1 cellular context compared by ENCODE assay signal in the genomic region with DNA sequence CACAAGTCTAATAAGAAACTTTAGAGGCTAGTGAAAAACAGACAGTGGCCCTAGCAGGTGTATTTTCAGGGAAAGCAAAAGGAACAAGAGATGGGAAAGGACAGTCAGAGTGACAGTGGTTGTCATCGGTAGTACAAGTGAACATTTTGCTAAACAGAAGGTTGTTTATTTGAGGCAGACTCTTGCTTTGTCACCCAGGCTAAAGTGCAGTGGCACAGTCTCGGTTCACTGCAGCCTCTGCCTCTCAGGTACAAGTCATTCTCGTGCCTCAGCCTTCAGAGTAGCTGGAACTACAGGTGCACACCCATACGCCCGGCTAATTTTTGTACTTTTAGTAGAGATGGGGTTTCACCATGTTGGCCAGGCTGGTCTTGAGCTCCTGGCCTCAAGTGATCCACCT.
A peak's percentile ranks its signal among the peaks of the same experiment; 100 is the strongest.
TF ChIP-seq lines count a peak whose summit lies in the region.

No MANE protein-coding gene starts in this region.

TF ChIP-seq in HepG2, 621 proteins besides CTCF, POLR2A, EP300 and RAD21 (continued from another document and continues in another):
- TF ChIP-seq MTF1 (CRISPR knock-in tag; IDR thresholded peaks at IDR 0.05) (no peak), GLMP (CRISPR knock-in tag; IDR thresholded peaks at IDR 0.05; ENCODE audit: borderline replicate concordance) (no peak), SOX6 (IDR thresholded peaks at IDR 0.05) (no peak), SOX6 (CRISPR knock-in tag; IDR thresholded peaks at IDR 0.05) (no peak), ZNF775 (CRISPR knock-in tag; IDR thresholded peaks at IDR 0.05; ENCODE audit: borderline replicate concordance) (no peak), SAP130 (CRISPR knock-in tag; IDR thresholded peaks at IDR 0.05; ENCODE audit: low read depth) (peak; percentile 18; the same call in 1 of the 2 replicates), HOXA7 (CRISPR knock-in tag; IDR thresholded peaks at IDR 0.05) (no peak), DNMT3B (CRISPR knock-in tag; conservative IDR thresholded peaks at IDR 0.05) (no peak), SNRNP70 (IDR thresholded peaks at IDR 0.05; ENCODE audit: low read depth, low read length) (no peak), SSRP1 (CRISPR knock-in tag; IDR thresholded peaks at IDR 0.05) (no peak), ZNF710 (CRISPR knock-in tag; IDR thresholded peaks at IDR 0.05; ENCODE audit: borderline replicate concordance) (no peak), ARNT (IDR thresholded peaks at IDR 0.05) (no peak), ZNF205 (CRISPR knock-in tag; IDR thresholded peaks at IDR 0.05) (no peak), MZF1 (CRISPR knock-in tag; IDR thresholded peaks at IDR 0.05; ENCODE audit: borderline replicate concordance) (no peak), ZSCAN12 (CRISPR knock-in tag; IDR thresholded peaks at IDR 0.05) (no peak), BORCS8-MEF2B (CRISPR knock-in tag; IDR thresholded peaks at IDR 0.05) (no peak), ZHX1 (CRISPR knock-in tag; IDR thresholded peaks at IDR 0.05; ENCODE audit: low read depth) (no peak), SKIL (CRISPR knock-in tag; IDR thresholded peaks at IDR 0.05; ENCODE audit: borderline replicate concordance) (no peak), DMTF1 (CRISPR knock-in tag; IDR thresholded peaks at IDR 0.05) (no peak), ZNF841 (CRISPR knock-in tag; IDR thresholded peaks at IDR 0.05; ENCODE audit: borderline replicate concordance) (no peak), ZNF737 (CRISPR knock-in tag; IDR thresholded peaks at IDR 0.05; ENCODE audit: borderline replicate concordance) (no peak), TERF1 (CRISPR knock-in tag; IDR thresholded peaks at IDR 0.05) (no peak), KAT7 (CRISPR knock-in tag; IDR thresholded peaks at IDR 0.05; ENCODE audit: borderline replicate concordance) (no peak), ZEB1 (IDR thresholded peaks at IDR 0.05; ENCODE audit: insufficient replicate concordance, low read depth) (no peak), SRF (IDR thresholded peaks at IDR 0.05; ENCODE audit: low read depth, low read length) (no peak)
- TF ChIP-seq, protein P1, sequence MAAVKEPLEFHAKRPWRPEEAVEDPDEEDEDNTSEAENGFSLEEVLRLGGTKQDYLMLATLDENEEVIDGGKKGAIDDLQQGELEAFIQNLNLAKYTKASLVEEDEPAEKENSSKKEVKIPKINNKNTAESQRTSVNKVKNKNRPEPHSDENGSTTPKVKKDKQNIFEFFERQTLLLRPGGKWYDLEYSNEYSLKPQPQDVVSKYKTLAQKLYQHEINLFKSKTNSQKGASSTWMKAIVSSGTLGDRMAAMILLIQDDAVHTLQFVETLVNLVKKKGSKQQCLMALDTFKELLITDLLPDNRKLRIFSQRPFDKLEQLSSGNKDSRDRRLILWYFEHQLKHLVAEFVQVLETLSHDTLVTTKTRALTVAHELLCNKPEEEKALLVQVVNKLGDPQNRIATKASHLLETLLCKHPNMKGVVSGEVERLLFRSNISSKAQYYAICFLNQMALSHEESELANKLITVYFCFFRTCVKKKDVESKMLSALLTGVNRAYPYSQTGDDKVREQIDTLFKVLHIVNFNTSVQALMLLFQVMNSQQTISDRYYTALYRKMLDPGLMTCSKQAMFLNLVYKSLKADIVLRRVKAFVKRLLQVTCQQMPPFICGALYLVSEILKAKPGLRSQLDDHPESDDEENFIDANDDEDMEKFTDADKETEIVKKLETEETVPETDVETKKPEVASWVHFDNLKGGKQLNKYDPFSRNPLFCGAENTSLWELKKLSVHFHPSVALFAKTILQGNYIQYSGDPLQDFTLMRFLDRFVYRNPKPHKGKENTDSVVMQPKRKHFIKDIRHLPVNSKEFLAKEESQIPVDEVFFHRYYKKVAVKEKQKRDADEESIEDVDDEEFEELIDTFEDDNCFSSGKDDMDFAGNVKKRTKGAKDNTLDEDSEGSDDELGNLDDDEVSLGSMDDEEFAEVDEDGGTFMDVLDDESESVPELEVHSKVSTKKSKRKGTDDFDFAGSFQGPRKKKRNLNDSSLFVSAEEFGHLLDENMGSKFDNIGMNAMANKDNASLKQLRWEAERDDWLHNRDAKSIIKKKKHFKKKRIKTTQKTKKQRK (IDR thresholded peaks at IDR 0.05; ENCODE audit: low read length): no peak
- TF ChIP-seq, protein P2, sequence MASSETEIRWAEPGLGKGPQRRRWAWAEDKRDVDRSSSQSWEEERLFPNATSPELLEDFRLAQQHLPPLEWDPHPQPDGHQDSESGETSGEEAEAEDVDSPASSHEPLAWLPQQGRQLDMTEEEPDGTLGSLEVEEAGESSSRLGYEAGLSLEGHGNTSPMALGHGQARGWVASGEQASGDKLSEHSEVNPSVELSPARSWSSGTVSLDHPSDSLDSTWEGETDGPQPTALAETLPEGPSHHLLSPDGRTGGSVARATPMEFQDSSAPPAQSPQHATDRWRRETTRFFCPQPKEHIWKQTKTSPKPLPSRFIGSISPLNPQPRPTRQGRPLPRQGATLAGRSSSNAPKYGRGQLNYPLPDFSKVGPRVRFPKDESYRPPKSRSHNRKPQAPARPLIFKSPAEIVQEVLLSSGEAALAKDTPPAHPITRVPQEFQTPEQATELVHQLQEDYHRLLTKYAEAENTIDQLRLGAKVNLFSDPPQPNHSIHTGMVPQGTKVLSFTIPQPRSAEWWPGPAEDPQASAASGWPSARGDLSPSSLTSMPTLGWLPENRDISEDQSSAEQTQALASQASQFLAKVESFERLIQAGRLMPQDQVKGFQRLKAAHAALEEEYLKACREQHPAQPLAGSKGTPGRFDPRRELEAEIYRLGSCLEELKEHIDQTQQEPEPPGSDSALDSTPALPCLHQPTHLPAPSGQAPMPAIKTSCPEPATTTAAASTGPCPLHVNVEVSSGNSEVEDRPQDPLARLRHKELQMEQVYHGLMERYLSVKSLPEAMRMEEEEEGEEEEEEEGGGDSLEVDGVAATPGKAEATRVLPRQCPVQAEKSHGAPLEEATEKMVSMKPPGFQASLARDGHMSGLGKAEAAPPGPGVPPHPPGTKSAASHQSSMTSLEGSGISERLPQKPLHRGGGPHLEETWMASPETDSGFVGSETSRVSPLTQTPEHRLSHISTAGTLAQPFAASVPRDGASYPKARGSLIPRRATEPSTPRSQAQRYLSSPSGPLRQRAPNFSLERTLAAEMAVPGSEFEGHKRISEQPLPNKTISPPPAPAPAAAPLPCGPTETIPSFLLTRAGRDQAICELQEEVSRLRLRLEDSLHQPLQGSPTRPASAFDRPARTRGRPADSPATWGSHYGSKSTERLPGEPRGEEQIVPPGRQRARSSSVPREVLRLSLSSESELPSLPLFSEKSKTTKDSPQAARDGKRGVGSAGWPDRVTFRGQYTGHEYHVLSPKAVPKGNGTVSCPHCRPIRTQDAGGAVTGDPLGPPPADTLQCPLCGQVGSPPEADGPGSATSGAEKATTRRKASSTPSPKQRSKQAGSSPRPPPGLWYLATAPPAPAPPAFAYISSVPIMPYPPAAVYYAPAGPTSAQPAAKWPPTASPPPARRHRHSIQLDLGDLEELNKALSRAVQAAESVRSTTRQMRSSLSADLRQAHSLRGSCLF (CRISPR knock-in tag; IDR thresholded peaks at IDR 0.05; ENCODE audit: borderline replicate concordance): no peak
- TF ChIP-seq, protein P3, sequence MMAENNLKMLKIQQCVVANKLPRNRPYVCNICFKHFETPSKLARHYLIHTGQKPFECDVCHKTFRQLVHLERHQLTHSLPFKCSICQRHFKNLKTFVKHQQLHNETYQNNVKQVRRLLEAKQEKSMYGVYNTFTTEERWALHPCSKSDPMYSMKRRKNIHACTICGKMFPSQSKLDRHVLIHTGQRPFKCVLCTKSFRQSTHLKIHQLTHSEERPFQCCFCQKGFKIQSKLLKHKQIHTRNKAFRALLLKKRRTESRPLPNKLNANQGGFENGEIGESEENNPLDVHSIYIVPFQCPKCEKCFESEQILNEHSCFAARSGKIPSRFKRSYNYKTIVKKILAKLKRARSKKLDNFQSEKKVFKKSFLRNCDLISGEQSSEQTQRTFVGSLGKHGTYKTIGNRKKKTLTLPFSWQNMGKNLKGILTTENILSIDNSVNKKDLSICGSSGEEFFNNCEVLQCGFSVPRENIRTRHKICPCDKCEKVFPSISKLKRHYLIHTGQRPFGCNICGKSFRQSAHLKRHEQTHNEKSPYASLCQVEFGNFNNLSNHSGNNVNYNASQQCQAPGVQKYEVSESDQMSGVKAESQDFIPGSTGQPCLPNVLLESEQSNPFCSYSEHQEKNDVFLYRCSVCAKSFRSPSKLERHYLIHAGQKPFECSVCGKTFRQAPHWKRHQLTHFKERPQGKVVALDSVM (CRISPR knock-in tag; IDR thresholded peaks at IDR 0.05): peak; percentile 68
- TF ChIP-seq, protein P4, sequence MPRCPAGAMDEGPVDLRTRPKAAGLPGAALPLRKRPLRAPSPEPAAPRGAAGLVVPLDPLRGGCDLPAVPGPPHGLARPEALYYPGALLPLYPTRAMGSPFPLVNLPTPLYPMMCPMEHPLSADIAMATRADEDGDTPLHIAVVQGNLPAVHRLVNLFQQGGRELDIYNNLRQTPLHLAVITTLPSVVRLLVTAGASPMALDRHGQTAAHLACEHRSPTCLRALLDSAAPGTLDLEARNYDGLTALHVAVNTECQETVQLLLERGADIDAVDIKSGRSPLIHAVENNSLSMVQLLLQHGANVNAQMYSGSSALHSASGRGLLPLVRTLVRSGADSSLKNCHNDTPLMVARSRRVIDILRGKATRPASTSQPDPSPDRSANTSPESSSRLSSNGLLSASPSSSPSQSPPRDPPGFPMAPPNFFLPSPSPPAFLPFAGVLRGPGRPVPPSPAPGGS (CRISPR knock-in tag; IDR thresholded peaks at IDR 0.05): no peak
